Comparison of ENCODE assay signal across 8 cellular contexts in the genomic region with DNA sequence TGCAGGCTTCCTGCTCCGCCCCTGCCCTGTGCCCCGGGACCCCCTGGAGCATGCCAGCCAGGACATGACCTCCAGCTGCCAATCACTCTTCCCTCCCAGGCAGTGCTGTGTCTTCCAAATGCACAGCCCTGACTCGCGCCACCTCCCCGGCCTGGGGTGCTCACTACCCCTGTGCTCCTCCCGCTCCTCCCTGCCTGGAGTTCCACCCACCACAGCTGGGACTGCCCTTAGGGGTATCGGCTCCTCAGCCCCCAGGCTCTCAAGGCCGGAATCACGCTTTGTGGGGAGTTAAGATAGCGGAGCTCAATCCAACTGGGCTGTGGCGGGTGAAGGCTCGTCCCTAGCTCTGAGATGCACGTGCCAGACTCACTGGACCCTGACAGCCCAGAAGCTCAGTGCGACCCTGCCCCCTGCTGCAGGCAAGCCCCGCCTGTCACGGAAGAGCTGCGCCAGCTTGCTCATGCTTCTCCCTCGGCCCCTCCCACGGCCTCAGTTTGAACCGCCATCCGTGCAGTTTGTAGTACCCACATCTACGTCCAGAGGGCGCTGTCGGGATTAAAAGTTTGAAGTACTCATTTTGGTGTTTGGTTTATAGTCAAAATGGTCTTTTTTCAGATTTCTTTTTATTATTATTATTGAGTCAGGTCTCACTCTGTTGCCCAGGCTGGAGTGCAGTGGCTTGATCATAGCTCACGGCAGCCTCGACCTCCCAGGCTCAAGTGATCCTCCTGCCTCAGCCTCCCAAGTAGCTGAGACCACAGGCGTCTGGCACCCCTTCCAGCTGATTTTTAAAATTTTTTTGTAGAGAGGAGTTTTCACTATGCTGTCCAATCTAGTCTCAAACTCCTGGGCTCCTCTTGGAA.
DNase-seq lines count a peak whose midpoint lies in the region; ATAC-seq and TF ChIP-seq lines count a peak whose summit lies in the region.

No MANE protein-coding gene starts in this region.

- no peaks in the 10 kb centered on the region for H3K27me3 ChIP-seq in Loucy (ENCODE audit: insufficient read depth, low read length, poor library complexity, severe bottlenecking)
- peaks cover 0 to 97% (median 4%) of the 10 kb centered on the region in 4 donors for H3K27me3 ChIP-seq in esophagus squamous epithelium
- H3K27me3 ChIP-seq in stomach: peaks cover 7 to 65% (median 11%) of the 10 kb centered on the region in 3 donors

- H3K27ac Mint-ChIP-seq in naive thymus-derived CD8-positive, alpha-beta T cell: no peak overlapping the region

- H2AFZ ChIP-seq in Loucy (ENCODE audit: low read length): 0 out of 2 replicates have a peak overlapping the region, but pooled peaks have one; percentile 36

- peaks cover 13 to 31% (median 25%) of the 10 kb centered on the region in 5 donors for H3K27me3 Mint-ChIP-seq in naive thymus-derived CD8-positive, alpha-beta T cell

- peak; percentile 56 for DNase-seq in GM10248 (ENCODE audit: extremely low spot score)
- peak; percentile 11 to 81 (median 57) for DNase-seq in activated CD8-positive, alpha-beta memory T cell treated with anti-CD3 and anti-CD28 coated beads for 48 hours (ENCODE audit: low read depth in 2 of 3, low spot score in 2 of 3)
- no peak for DNase-seq in esophagus squamous epithelium (lab: John Stamatoyannopoulos, UW)
- peak in 9 of 10 donors; percentile 4 to 54 (median 33) for DNase-seq in naive thymus-derived CD8-positive, alpha-beta T cell
- DNase-seq in stomach: peak; percentile 66

- no peak overlapping the region for H3K9ac ChIP-seq in Loucy (ENCODE audit: low read depth, low read length, poor library complexity, severe bottlenecking)

- H3K9me3 Mint-ChIP-seq in naive thymus-derived CD8-positive, alpha-beta T cell: peaks cover 0 to 2% (median 0%) of the 10 kb centered on the region in 9 donors

- TF ChIP-seq POLR2A in esophagus squamous epithelium (IDR thresholded peaks at IDR 0.05) (no peak), stomach (IDR thresholded peaks at IDR 0.05) (no peak)

- H3K79me2 ChIP-seq in Loucy (ENCODE audit: insufficient read depth, low read length): no peaks in the 10 kb centered on the region

- TF ChIP-seq CTCF in GM10248 (IDR thresholded peaks at IDR 0.05; ENCODE audit: control extremely low read depth, extremely low read depth, low read depth, missing control alignments) (peak; percentile 57), Loucy (conservative IDR thresholded peaks at IDR 0.05; ENCODE audit: low read length) (peak; percentile 68), esophagus squamous epithelium (IDR thresholded peaks at IDR 0.05) (peak; percentile 37 to 84 (median 70)), stomach (IDR thresholded peaks at IDR 0.05) (peak in 6 of 7 experiments; percentile 27 to 91 (median 78))

- H3K4me1 Mint-ChIP-seq in naive thymus-derived CD8-positive, alpha-beta T cell: peaks cover 3 to 13% (median 6%) of the 10 kb centered on the region in 4 donors

- H3K4me3 Mint-ChIP-seq in naive thymus-derived CD8-positive, alpha-beta T cell: peak overlapping the region; percentile 19 to 75 (median 60)

- intact Hi-C loops in esophagus squamous epithelium (cut with DNase I): no loop called here
- intact Hi-C loops in stomach (cut with DNase I; ENCODE audit: low total_unique reads): loop anchor here (10.0 kb wide), 1 partner anchor 331 kb away; no protein-coding TSS in a partner anchor

- H3K9me2 ChIP-seq in Loucy (replicated peaks; ENCODE audit: low read depth, low read length): no peaks in the 10 kb centered on the region

- no peak for TF ChIP-seq EP300 in stomach (IDR thresholded peaks at IDR 0.05)

- no peaks in the 10 kb centered on the region for H4K20me1 ChIP-seq in Loucy (ENCODE audit: insufficient read depth, low read length, poor library complexity, severe bottlenecking)

- no peak overlapping the region for H3K4me2 ChIP-seq in Loucy (ENCODE audit: low read depth, low read length, poor library complexity, severe bottlenecking)

- no peaks in the 10 kb centered on the region for H3K4me1 ChIP-seq in Loucy (ENCODE audit: insufficient read depth, low read length, poor library complexity, severe bottlenecking)
- H3K4me1 ChIP-seq in esophagus squamous epithelium: peaks cover 0 to 14% (median 10%) of the 10 kb centered on the region in 3 donors
- H3K4me1 ChIP-seq in stomach: peaks cover 8 to 12% (median 11%) of the 10 kb centered on the region in 4 donors

- H3K9me3 ChIP-seq in Loucy (ENCODE audit: insufficient read depth, low read depth, low read length): no peaks in the 10 kb centered on the region
- H3K9me3 ChIP-seq in esophagus squamous epithelium: no peaks in the 10 kb centered on the region
- H3K9me3 ChIP-seq in stomach: no peaks in the 10 kb centered on the region

- 12 to 13% methylated on average over 16 to 17 of the region's 27 CpGs for WGBS in esophagus squamous epithelium, 2 donors
- WGBS in stomach, 5 donors: 14 to 18% (median 16%) methylated on average over 21 to 27 of the region's 27 CpGs

- no peaks in the 10 kb centered on the region for H3F3A ChIP-seq in Loucy (ENCODE audit: low read depth)

- H3K36me3 ChIP-seq in Loucy (ENCODE audit: insufficient read depth, low read length) (no peaks in the 10 kb centered on the region), esophagus squamous epithelium (no peaks in the 10 kb centered on the region), stomach (no peaks in the 10 kb centered on the region)

- H3K27ac ChIP-seq in esophagus squamous epithelium (no peak overlapping the region), stomach (no peak overlapping the region)

- peak in 1 of 2 donors; percentile 17 for ATAC-seq in naive thymus-derived CD8-positive, alpha-beta T cell
- ATAC-seq in GM18907 (IDR thresholded peaks at IDR 0.05; ENCODE audit: unreplicated experiment) (no peak), GM21786 (IDR thresholded peaks at IDR 0.05; ENCODE audit: unreplicated experiment) (no peak)

- H3K36me3 Mint-ChIP-seq in naive thymus-derived CD8-positive, alpha-beta T cell: no peaks in the 10 kb centered on the region

- H3K4me3 ChIP-seq in Loucy (ENCODE audit: low read length, poor library complexity, severe bottlenecking): no peak overlapping the region
- peak overlapping the region in 3 of 4 donors; percentile 23 to 47 (median 29) for H3K4me3 ChIP-seq in esophagus squamous epithelium
- H3K4me3 ChIP-seq in stomach: peak overlapping the region; percentile 20 to 35 (median 26)

- CTCF ChIA-PET in GM10248 (lab: Yijun Ruan, JAX): interaction anchor here (0.6 to 2.6 kb wide), 12 partner anchors 9 to 1265 kb away, joined by 3 to 17 read pairs (median 4); no protein-coding TSS in a partner anchor

- POLR2A ChIA-PET in GM10248 (lab: Yijun Ruan, JAX): no interaction called here
- POLR2A ChIA-PET in naive thymus-derived CD8-positive, alpha-beta T cell (lab: Charles Lee): no interaction called here
